Comparison of ENCODE assay signal across 10 cellular contexts in genomic region chr3:30354972-30355371, GRCh38.
DNase-seq lines count a peak whose midpoint lies in the region; ATAC-seq and TF ChIP-seq lines count a peak whose summit lies in the region.
"Had no signal": no experiment of that assay in that cellular context is flagged by ENCODE, and none has a peak within 500 bp of the region (broad histone marks: within the 10 kb centered on the region; RNA-seq: fewer than 3 reads in every experiment).

No MANE protein-coding gene starts in this region.

- H3K4me1 ChIP-seq in ascending aorta, result peaks cover 3 to 36% of the 10 kb centered on the region in 2 donors
- H3K4me1 ChIP-seq in sigmoid colon, result peaks cover 0 to 51% (median 41%) of the 10 kb centered on the region in 4 donors

- peak; percentile 7 for DNase-seq in DMS53 treated with DMSO at 0.1 percent for 48 hours (lab: John Stamatoyannopoulos, UW; ENCODE audit: unreplicated experiment)
- DNase-seq in NCI-H146 treated with DMSO at 0.1 percent for 48 hours (lab: John Stamatoyannopoulos, UW; ENCODE audit: unreplicated experiment), result peak; percentile 87
- DNase-seq in ascending aorta (ENCODE audit: low spot score in 2 of 2), result no peak
- no peak for DNase-seq in sigmoid colon
- DNase-seq in medulla oblongata (ENCODE audit: extremely low spot score), result no peak
- DNase-seq in D341Med (ENCODE audit: low spot score), result no peak
- DNase-seq: effector memory CD4-positive, alpha-beta T cell; immature natural killer cell; psoas muscle had no signal

- no peaks in the 10 kb centered on the region for H3K27me3 ChIP-seq in ascending aorta
- no peaks in the 10 kb centered on the region for H3K27me3 ChIP-seq in sigmoid colon

- no peak for ATAC-seq in GM19324 (IDR thresholded peaks at IDR 0.05; ENCODE audit: low FRiP score, unreplicated experiment)

- H3K27ac ChIP-seq in ascending aorta (peak overlapping the region; percentile 80), sigmoid colon (peak overlapping the region; percentile 54 to 75 (median 64))
- H3K27ac ChIP-seq: psoas muscle had no signal

- no peaks in the 10 kb centered on the region for H3K9me3 ChIP-seq in ascending aorta
- no peaks in the 10 kb centered on the region for H3K9me3 ChIP-seq in sigmoid colon
- H3K9me3 ChIP-seq: psoas muscle had no signal

- 16 to 57% methylated on average over 7 of the region's 7 CpGs for WGBS in sigmoid colon, 2 donors

- intact Hi-C loops in ascending aorta (cut with DNase I), result no loop called here
- intact Hi-C loops in sigmoid colon (cut with DNase I), result no loop called here

- TF ChIP-seq EP300 in sigmoid colon (IDR thresholded peaks at IDR 0.05), result no peak

- TF ChIP-seq CTCF in ascending aorta (IDR thresholded peaks at IDR 0.05) (no peak), sigmoid colon (IDR thresholded peaks at IDR 0.05) (no peak)

- H3K36me3 ChIP-seq in ascending aorta (no peaks in the 10 kb centered on the region), sigmoid colon (no peaks in the 10 kb centered on the region)

- no peak for TF ChIP-seq POLR2A in sigmoid colon (IDR thresholded peaks at IDR 0.05)

- no peak overlapping the region for H3K4me3 ChIP-seq in ascending aorta
- no peak overlapping the region for H3K4me3 ChIP-seq in sigmoid colon
- H3K4me3 ChIP-seq: psoas muscle had no signal

Comparison
In these comparisons a context has a peak if more than half of its experiments do, and no peak if none do; other contexts are left out.
1. DNase-seq: peak in DMS53 treated with DMSO at 0.1 percent for 48 hours (single experiment) and NCI-H146 treated with DMSO at 0.1 percent for 48 hours (single experiment); none in ascending aorta (0 of 2), sigmoid colon (single experiment), medulla oblongata (single experiment) and D341Med (single experiment).